ENCODE assay signal across 8 cellular contexts in genomic region chr1:182786223-182787001, GRCh38. TPM values are rescaled to one million over a fixed set of nuclear protein-coding genes. Genes with fewer than 3 reads are reported as not detected.
DNase-seq lines count a peak whose midpoint lies in the region; ATAC-seq and TF ChIP-seq lines count a peak whose summit lies in the region.

No MANE protein-coding gene starts in this region.

- H3K4me1 Mint-ChIP-seq in H9, result peaks cover 15 to 28% of the 10 kb centered on the region in 2 experiments
- peaks cover 24% of the 10 kb centered on the region for H3K4me1 Mint-ChIP-seq in stimulated activated memory B cell treated with anti-CD40 and anti-IgM and Interleukin-4, amounts not matched to agents 10 μg/mL and 1 μg/mL and 100 μg/mL, for 72 hours

- H3K9me3 Mint-ChIP-seq in H9, result no peaks in the 10 kb centered on the region; a peak in 1 of 5 replicates
- H3K9me3 Mint-ChIP-seq in stimulated activated memory B cell treated with anti-CD40 and anti-IgM and Interleukin-4, amounts not matched to agents 10 μg/mL and 1 μg/mL and 100 μg/mL, for 72 hours, result no peaks in the 10 kb centered on the region

- H3T11ph ChIP-seq in H9 (ENCODE audit: low read length), result no peak overlapping the region

- no peaks in the 10 kb centered on the region for H3K79me1 ChIP-seq in H9 (ENCODE audit: insufficient read depth, low read depth, low read length, poor library complexity, severe bottlenecking)

- H2BK12ac ChIP-seq in H9 (ENCODE audit: insufficient read length, low read depth, low read length), result no peak overlapping the region

- no peak overlapping the region for H2BK120ac ChIP-seq in H9 (ENCODE audit: low read depth, low read length, poor library complexity, severe bottlenecking)

- H4K91ac ChIP-seq in H9 (ENCODE audit: insufficient read length, low read depth, low read length), result no peak overlapping the region

- H3K79me2 ChIP-seq in H9 (ENCODE audit: insufficient read depth, low read length) (no peaks in the 10 kb centered on the region), osteoblast (ENCODE audit: insufficient read depth, low read length) (no peaks in the 10 kb centered on the region)

- H3K27me3 Mint-ChIP-seq in H9 (ENCODE audit: low read depth), result peaks cover 48% of the 10 kb centered on the region
- H3K27me3 Mint-ChIP-seq in stimulated activated memory B cell treated with anti-CD40 and anti-IgM and Interleukin-4, amounts not matched to agents 10 μg/mL and 1 μg/mL and 100 μg/mL, for 72 hours, result no peaks in the 10 kb centered on the region

- peaks cover 3% of the 10 kb centered on the region; the same call in 1 of the 2 replicates for H3K4me1 ChIP-seq in H9 (ENCODE audit: insufficient read depth, low read length)
- peaks cover 12% of the 10 kb centered on the region for H3K4me1 ChIP-seq in osteoblast (ENCODE audit: insufficient read depth, low read length)

- H3K27me3 ChIP-seq in H9 (ENCODE audit: insufficient read depth, low read length) (peaks cover 19% of the 10 kb centered on the region; the same call in 1 of the 2 replicates), osteoblast (ENCODE audit: insufficient read depth, low read length) (peaks cover 36% of the 10 kb centered on the region)

- H3K23ac ChIP-seq in H9 (ENCODE audit: insufficient read length, low read depth, low read length), result no peak overlapping the region

- H3K18ac ChIP-seq in H9 (ENCODE audit: insufficient read length, low read depth, low read length), result no peak overlapping the region

- no peak overlapping the region for H4K8ac ChIP-seq in H9 (replicated peaks; ENCODE audit: insufficient read length, low read depth, low read length)

- no peak overlapping the region for H3K56ac ChIP-seq in H9 (ENCODE audit: insufficient read length, low read depth, low read length)

- no peak overlapping the region for H3K27ac ChIP-seq in H9 (ENCODE audit: insufficient read length, low read depth, low read length)
- no peak overlapping the region for H3K27ac ChIP-seq in osteoblast (ENCODE audit: low read depth, low read length)

- ATAC-seq in stimulated activated memory B cell treated with anti-CD40 and anti-IgM and Interleukin-4, amounts not matched to agents 10 μg/mL and 1 μg/mL and 100 μg/mL, for 72 hours, result no peak

- H3K27ac Mint-ChIP-seq in H9, result no peak overlapping the region
- no peak overlapping the region for H3K27ac Mint-ChIP-seq in stimulated activated memory B cell treated with anti-CD40 and anti-IgM and Interleukin-4, amounts not matched to agents 10 μg/mL and 1 μg/mL and 100 μg/mL, for 72 hours

- H3K36me3 ChIP-seq in osteoblast (ENCODE audit: insufficient read depth, low read length), result no peaks in the 10 kb centered on the region

- no peak overlapping the region for H3K14ac ChIP-seq in H9 (ENCODE audit: insufficient read depth, low read length)

- H3K4me3 ChIP-seq in AG10803 (ENCODE audit: low read length) (no peak overlapping the region), fibroblast of pulmonary artery (replicated peaks; ENCODE audit: low read depth, low read length) (no peak overlapping the region), osteoblast (ENCODE audit: insufficient read depth, low read length) (no peak overlapping the region)

- H3K9ac ChIP-seq in H9 (ENCODE audit: extremely low read depth, insufficient read length, low read length), result no peak overlapping the region

- H4K5ac ChIP-seq in H9 (ENCODE audit: insufficient read length, low read depth, low read length), result no peak overlapping the region

- no peak overlapping the region for H2BK15ac ChIP-seq in H9 (ENCODE audit: low read depth, low read length)

- no peaks in the 10 kb centered on the region for H4K20me1 ChIP-seq in H9 (ENCODE audit: control insufficient read depth, insufficient read depth, insufficient read length)
- H4K20me1 ChIP-seq in osteoblast (ENCODE audit: insufficient read depth, low read length), result no peaks in the 10 kb centered on the region

- H2AK5ac ChIP-seq in H9 (ENCODE audit: insufficient read length, low read length), result no peak overlapping the region

- H3K36me3 Mint-ChIP-seq in H9 (ENCODE audit: insufficient read depth in 1 of 3, low read depth in 3 of 3), result no peaks in the 10 kb centered on the region
- H3K36me3 Mint-ChIP-seq in stimulated activated memory B cell treated with anti-CD40 and anti-IgM and Interleukin-4, amounts not matched to agents 10 μg/mL and 1 μg/mL and 100 μg/mL, for 72 hours, result no peaks in the 10 kb centered on the region

- peak; percentile 71 for DNase-seq in AG10803 (ENCODE audit: low read depth)
- DNase-seq in H9, result peak; percentile 81
- peak; percentile 28 for DNase-seq in NCI-H748 treated with DMSO at 0.1 percent for 48 hours (lab: John Stamatoyannopoulos, UW)
- DNase-seq in activated CD8-positive, alpha-beta memory T cell treated with anti-CD3 and anti-CD28 coated beads, Interleukin-2, amount 50 U/mL, for 4 hours, result peak; percentile 33
- DNase-seq in fibroblast of pulmonary artery (ENCODE audit: low read depth), result peak; percentile 86
- peak; percentile 93 for DNase-seq in osteoblast (ENCODE audit: insufficient read length, low spot score, missing footprints)
- no peak for DNase-seq in NK-92 (lab: John Stamatoyannopoulos, UW; ENCODE audit: unreplicated experiment)

- TF ChIP-seq CTCF in AG10803 (conservative IDR thresholded peaks at IDR 0.05; ENCODE audit: low read length) (peak; percentile 84), H9 (conservative IDR thresholded peaks at IDR 0.05) (peak; percentile 87), fibroblast of pulmonary artery (IDR thresholded peaks at IDR 0.05; ENCODE audit: low read length, missing control alignments) (peak; percentile 87), osteoblast (IDR thresholded peaks at IDR 0.05; ENCODE audit: extremely low read depth, low read depth, low read length) (peak; percentile 85)

- H3K9me3 ChIP-seq in H9 (ENCODE audit: control insufficient read depth, low read depth, low read length) (no peaks in the 10 kb centered on the region), osteoblast (ENCODE audit: low read depth, low read length) (no peaks in the 10 kb centered on the region)

- H2BK20ac ChIP-seq in H9 (ENCODE audit: low read depth, low read length, poor library complexity, severe bottlenecking), result no peak overlapping the region

- no peak overlapping the region for H2BK5ac ChIP-seq in H9 (ENCODE audit: insufficient read length, low read length)

- peaks cover 8% of the 10 kb centered on the region for H3K23me2 ChIP-seq in H9 (ENCODE audit: insufficient read length, low read depth, low read length, poor library complexity, severe bottlenecking)

- H3K4me2 ChIP-seq in H9 (ENCODE audit: insufficient read depth, insufficient read length, low read length) (no peak overlapping the region), osteoblast (ENCODE audit: insufficient read depth, low read length) (no peak overlapping the region)

- no peak overlapping the region for H3K4ac ChIP-seq in H9 (ENCODE audit: low read depth, low read length)

- H3K4me3 Mint-ChIP-seq in H9, result no peak overlapping the region
- no peak overlapping the region for H3K4me3 Mint-ChIP-seq in stimulated activated memory B cell treated with anti-CD40 and anti-IgM and Interleukin-4, amounts not matched to agents 10 μg/mL and 1 μg/mL and 100 μg/mL, for 72 hours

- H2AFZ ChIP-seq in H9 (ENCODE audit: low read length), result no peak overlapping the region
- no peak overlapping the region for H2AFZ ChIP-seq in osteoblast (ENCODE audit: low read length)

- no CpG with 5 or more reads among the region's 6 CpGs for WGBS in H9 (ENCODE audit: extremely low coverage, insufficient read length, low lambda C conversion rate)

RNA-seq across cellular contexts. Expression of gene NPL, which starts 3.2 kb away (rescaled TPM):
- 1.1 and 2.4 TPM in 2 replicates for total RNA-seq in H9 (2021)
- total RNA-seq in osteoblast, result 1.5 and 2.5 TPM in 2 replicates

RNA-seq across cellular contexts. Expression of gene DHX9, which starts 52.7 kb away (rescaled TPM):
- 336 and 338 TPM in 2 replicates for total RNA-seq in H9 (2021)
- 107 and 118 TPM in 2 replicates for total RNA-seq in osteoblast
